1 cellular context compared by ENCODE assay signal in genomic region chr5:168238422-168238821, GRCh38.
TF ChIP-seq lines count a peak whose summit lies in the region.

No MANE protein-coding gene starts in this region.

TF ChIP-seq in HEK293, 187 proteins besides CTCF, POLR2A, EP300 and RAD21 (continued from another document):
- TF ChIP-seq ZBTB44 (tag by site-specific recombination; IDR thresholded peaks at IDR 0.05) (peak; percentile 28; the same call in 1 of the 2 replicates), ZNF660 (tag by site-specific recombination; IDR thresholded peaks at IDR 0.05) (peak; percentile 48; the same call in 1 of the 2 replicates), ZNF362 (tag by site-specific recombination; IDR thresholded peaks at IDR 0.05) (no peak)
